ENCODE assay signal across 8 cellular contexts in the genomic region with DNA sequence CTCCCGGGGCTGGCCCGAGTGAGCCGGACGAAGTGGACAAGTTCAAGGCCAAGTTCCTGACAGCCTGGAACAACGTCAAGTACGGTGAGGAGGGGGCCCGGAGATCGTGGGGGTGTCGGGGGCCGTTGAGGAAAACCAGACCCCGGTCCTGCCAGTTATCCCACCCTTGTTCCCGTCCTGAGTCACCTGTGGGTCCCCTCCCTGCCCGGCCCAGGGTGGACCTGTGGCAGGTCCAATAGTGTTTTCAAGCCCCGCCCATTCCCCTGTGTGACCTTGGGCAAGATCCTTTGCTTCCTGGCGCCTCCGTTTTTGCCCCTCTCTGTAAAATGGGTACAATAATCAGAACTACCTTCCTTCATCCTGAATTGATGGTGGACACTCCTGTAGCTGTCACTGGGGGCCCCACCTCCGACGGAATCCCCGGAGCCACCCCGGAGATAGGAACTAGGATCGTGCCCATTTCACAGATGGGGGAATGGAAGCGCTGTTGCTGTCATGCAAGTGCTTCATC. TPM values are rescaled to one million over a fixed set of nuclear protein-coding genes. Genes with fewer than 3 reads are reported as not detected.
DNase-seq lines count a peak whose midpoint lies in the region; ATAC-seq and TF ChIP-seq lines count a peak whose summit lies in the region.

No MANE protein-coding gene starts in this region.

- H3K9me2 ChIP-seq in HCT116 (ENCODE audit: insufficient read depth), result no peaks in the 10 kb centered on the region

- H3K27ac Mint-ChIP-seq in CD4-positive, alpha-beta memory T cell, result peak overlapping the region; percentile 68 to 97 (median 91)
- peak overlapping the region; percentile 71 for H3K27ac Mint-ChIP-seq in osteocyte (ENCODE audit: unreplicated experiment)

- no TSS peak for BruUV-seq in HCT116 (replicated peaks; lab: Mats Ljungman, UMichigan)

- intact Hi-C loops in CD4-positive, alpha-beta memory T cell (cut with micrococcal nuclease), result no loop called here
- intact Hi-C loops in HCT116 (cut with micrococcal nuclease), result loop anchor here (2.0 to 5.0 kb wide), 2 partner anchors 25 to 37 kb away; a partner anchor contains a TSS

- H2AFZ ChIP-seq in HCT116 (ENCODE audit: low read depth, low read length, poor library complexity, severe bottlenecking) (no peak overlapping the region), fibroblast of lung (ENCODE audit: low read length) (peak overlapping the region; percentile 44)

- no peak for TF ChIP-seq RAD21 in HCT116 (IDR thresholded peaks at IDR 0.05; ENCODE audit: low read depth)

- TF ChIP-seq CTCF in HCT116 (IDR thresholded peaks at IDR 0.05 in 2 of 3, conservative IDR thresholded peaks at IDR 0.05 in 1 of 3; ENCODE audit: borderline replicate concordance in 1 of 3, insufficient read depth in 1 of 3, low read depth in 2 of 3, low read length in 2 of 3) (no peak), VCaP (conservative IDR thresholded peaks at IDR 0.05) (no peak), fibroblast of lung (conservative IDR thresholded peaks at IDR 0.05 in 1 of 2, IDR thresholded peaks at IDR 0.05 in 1 of 2; ENCODE audit: low read depth in 1 of 2, low read length in 2 of 2) (no peak), osteocyte (IDR thresholded peaks at IDR 0.05) (no peak)

- H3K9ac ChIP-seq in HCT116 (ENCODE audit: low read length), result peak overlapping the region; percentile 92
- H3K9ac ChIP-seq in fibroblast of lung (ENCODE audit: insufficient read depth, low read length), result peak overlapping the region; percentile 90

- peak overlapping the region; percentile 49 to 66 for H3K4me3 ChIP-seq in CD4-positive, alpha-beta memory T cell (ENCODE audit: low read length in 2 of 2)
- H3K4me3 ChIP-seq in HCT116 (replicated peaks in 1 of 2; ENCODE audit: low read depth in 1 of 2, low read length in 2 of 2), result peak overlapping the region; percentile 92 to 93
- peak overlapping the region; percentile 66 to 82 (median 76) for H3K4me3 ChIP-seq in fibroblast of lung (replicated peaks in 1 of 4; ENCODE audit: control extremely low read depth in 1 of 4, insufficient read depth in 1 of 4, low read depth in 3 of 4, low read length in 4 of 4)

- RAD21 ChIA-PET in HCT116 (lab: Charles Lee; ENCODE audit: low non-redundant PET in 1 of 2, low total read pairs in 2 of 2, uncharacterized antibody in 2 of 2, unreplicated experiment in 2 of 2), result no interaction called here

- DNase-seq in CD4-positive, alpha-beta memory T cell, result peak in 3 of 5 donors; percentile 3 to 53 (median 9)
- DNase-seq in HCT116 (ENCODE audit: low read depth, low spot score), result no peak
- DNase-seq in fibroblast of lung (ENCODE audit: low read depth in 2 of 2), result no peak
- DNase-seq in osteocyte (ENCODE audit: extremely low spot score, unreplicated experiment), result no peak
- no peak for DNase-seq in effector CD4-positive, alpha-beta T cell
- no peak for DNase-seq in inferior parietal cortex (ENCODE audit: extremely low spot score)

- H3K9me3 Mint-ChIP-seq in CD4-positive, alpha-beta memory T cell, result no peaks in the 10 kb centered on the region
- no peaks in the 10 kb centered on the region for H3K9me3 Mint-ChIP-seq in osteocyte (ENCODE audit: unreplicated experiment)

- H3K27ac ChIP-seq in CD4-positive, alpha-beta memory T cell (ENCODE audit: low read depth, low read length), result peak overlapping the region; percentile 86
- H3K27ac ChIP-seq in HCT116 (ENCODE audit: low read depth, low read length) (peak overlapping the region; percentile 91), VCaP (peak overlapping the region; percentile 80), fibroblast of lung (ENCODE audit: insufficient read depth, low read length) (peak overlapping the region; percentile 71)

- POLR2A ChIA-PET in CD4-positive, alpha-beta memory T cell (lab: Charles Lee; ENCODE audit: partially characterized antibody), result interaction anchor here (0.6 to 6.8 kb wide), 4 partner anchors 10 to 443 kb away, joined by 3 to 69 read pairs (median 15); a partner anchor contains a TSS
- POLR2A ChIA-PET in HCT116 (lab: Charles Lee), result no interaction called here

- H3K79me2 ChIP-seq in HCT116 (ENCODE audit: insufficient read depth, low read length) (peaks cover 24% of the 10 kb centered on the region), fibroblast of lung (ENCODE audit: control insufficient read depth, insufficient read depth, low read length) (peaks cover 11% of the 10 kb centered on the region)

- H3K4me3 Mint-ChIP-seq in CD4-positive, alpha-beta memory T cell, result peak overlapping the region; percentile 89 to 94 (median 91)
- peak overlapping the region; percentile 82 for H3K4me3 Mint-ChIP-seq in osteocyte (ENCODE audit: unreplicated experiment)

- CTCF ChIA-PET in CD4-positive, alpha-beta memory T cell (lab: Charles Lee; ENCODE audit: partially characterized antibody), result interaction anchor here (1.0 kb wide), 1 partner anchor 12 kb away, joined by 3 read pairs; no protein-coding TSS in a partner anchor
- CTCF ChIA-PET in HCT116 (lab: Charles Lee), result no interaction called here

- no peaks in the 10 kb centered on the region for H3K27me3 ChIP-seq in CD4-positive, alpha-beta memory T cell (ENCODE audit: insufficient read depth, low read length)
- H3K27me3 ChIP-seq in HCT116 (ENCODE audit: insufficient read depth, low read length) (no peaks in the 10 kb centered on the region), fibroblast of lung (ENCODE audit: control insufficient read depth, insufficient read depth, low read length) (no peaks in the 10 kb centered on the region)

- H3K4me2 ChIP-seq in HCT116 (ENCODE audit: low read length) (peak overlapping the region; percentile 97), fibroblast of lung (ENCODE audit: extremely low read depth, insufficient read depth, low read length) (peak overlapping the region; percentile 89)

- peaks cover 2 to 6% of the 10 kb centered on the region in 2 donors for H3K27me3 Mint-ChIP-seq in CD4-positive, alpha-beta memory T cell
- no peaks in the 10 kb centered on the region for H3K27me3 Mint-ChIP-seq in osteocyte (ENCODE audit: unreplicated experiment)

- H3K4me1 ChIP-seq in CD4-positive, alpha-beta memory T cell (ENCODE audit: insufficient read depth, low read length), result peaks cover 18% of the 10 kb centered on the region
- H3K4me1 ChIP-seq in HCT116 (ENCODE audit: control insufficient read depth in 1 of 2, insufficient read depth in 2 of 2, low read length in 2 of 2), result peaks cover 10 to 24% of the 10 kb centered on the region in 2 experiments; a peak in 3 of 4 replicates
- H3K4me1 ChIP-seq in fibroblast of lung (ENCODE audit: control insufficient read depth, extremely low read depth, insufficient read depth, low read length), result no peaks in the 10 kb centered on the region

- H4K20me1 ChIP-seq in HCT116 (ENCODE audit: insufficient read depth) (no peaks in the 10 kb centered on the region), fibroblast of lung (ENCODE audit: control insufficient read depth, extremely low read depth, insufficient read depth, low read length) (no peaks in the 10 kb centered on the region)

- peak; percentile 44 for ATAC-seq in HCT116
- ATAC-seq in GM19023 (IDR thresholded peaks at IDR 0.05; ENCODE audit: unreplicated experiment), result no peak

- no peaks in the 10 kb centered on the region for H3K9me3 ChIP-seq in CD4-positive, alpha-beta memory T cell (ENCODE audit: control insufficient read depth in 1 of 2, low read length in 2 of 2)
- H3K9me3 ChIP-seq in HCT116 (ENCODE audit: control insufficient read depth in 1 of 2, insufficient read depth in 1 of 2, low read depth in 1 of 2, low read length in 2 of 2) (no peaks in the 10 kb centered on the region), fibroblast of lung (ENCODE audit: control insufficient read depth, insufficient read depth, low read depth, low read length) (no peaks in the 10 kb centered on the region)

- peaks cover 19% of the 10 kb centered on the region for H3K36me3 ChIP-seq in CD4-positive, alpha-beta memory T cell (ENCODE audit: insufficient read depth, low read length)
- peaks cover 3% of the 10 kb centered on the region in 2 experiments; a peak in 1 of 4 replicates for H3K36me3 ChIP-seq in HCT116 (ENCODE audit: control insufficient read depth in 1 of 2, insufficient read depth in 2 of 2, low read length in 2 of 2)
- peaks cover 3% of the 10 kb centered on the region for H3K36me3 ChIP-seq in fibroblast of lung (ENCODE audit: control insufficient read depth, insufficient read depth, low read length)

- no peak for TF ChIP-seq POLR2A in HCT116 (IDR thresholded peaks at IDR 0.05; ENCODE audit: borderline replicate concordance, extremely low read depth, insufficient read depth, insufficient read length)

- H3K36me3 Mint-ChIP-seq in CD4-positive, alpha-beta memory T cell, result peaks cover 3 to 22% of the 10 kb centered on the region in 2 donors
- peaks cover 2% of the 10 kb centered on the region for H3K36me3 Mint-ChIP-seq in osteocyte (ENCODE audit: unreplicated experiment)

- H3K4me1 Mint-ChIP-seq in CD4-positive, alpha-beta memory T cell, result peaks cover 9 to 20% (median 14%) of the 10 kb centered on the region in 4 donors
- H3K4me1 Mint-ChIP-seq in osteocyte (ENCODE audit: unreplicated experiment), result peaks cover 12% of the 10 kb centered on the region

RNA-seq across cellular contexts. Expression of a gene that starts 0.6 kb away (rescaled TPM):
- 10 to 100 TPM; 51.5 to 58.6 TPM for total RNA-seq in CD4-positive, alpha-beta memory T cell
- polyA plus RNA-seq in CD4-positive, alpha-beta memory T cell, result 10 to 100 TPM in 1 of 2 donors, 1 to 10 TPM in 1; 9.3 to 22.1 TPM
- total RNA-seq in HCT116 (2021; ENCODE audit: unreplicated experiment), result 45.4 TPM
- polyA plus RNA-seq in HCT116 (2012), result 48.3 and 56.9 TPM in 2 replicates
- 13.4 and 14.9 TPM in 2 replicates for total RNA-seq in fibroblast of lung
- polyA plus RNA-seq in fibroblast of lung, result 7.2 and 12.8 TPM in 2 replicates
- polyA plus RNA-seq in fibroblast of lung (2012), result 12.5 and 19.3 TPM in 2 replicates
- 22.8 and 39.0 TPM in 2 replicates for polyA minus RNA-seq in fibroblast of lung (ENCODE audit: low replicate concordance)
- 28.7 and 30.9 TPM in 2 replicates for total RNA-seq in osteocyte

RNA-seq across cellular contexts. Expression of a gene that starts 21.5 kb away (rescaled TPM):
- total RNA-seq in CD4-positive, alpha-beta memory T cell, result 10 to 100 TPM; 72.7 to 73.0 TPM
- 10 to 100 TPM in 1 of 2 donors, 1 to 10 TPM in 1; 3.2 to 36.3 TPM for polyA plus RNA-seq in CD4-positive, alpha-beta memory T cell
- total RNA-seq in HCT116 (2021; ENCODE audit: unreplicated experiment) (44.0 TPM), fibroblast of lung (8.6 and 10.0 TPM in 2 replicates), osteocyte (29.0 and 29.3 TPM in 2 replicates)
- polyA plus RNA-seq in HCT116 (2012), result 27.5 and 32.5 TPM in 2 replicates
- polyA plus RNA-seq in fibroblast of lung, result 9.4 and 12.6 TPM in 2 replicates
- polyA plus RNA-seq in fibroblast of lung (2012), result 11.8 and 15.9 TPM in 2 replicates
- 7.6 and 17.5 TPM in 2 replicates for polyA minus RNA-seq in fibroblast of lung (ENCODE audit: low replicate concordance)

RNA-seq across cellular contexts. Expression of a gene that starts 24.5 kb away (rescaled TPM):
- 10 to 100 TPM; 25.6 to 29.2 TPM for total RNA-seq in CD4-positive, alpha-beta memory T cell
- 100 to 1,000 TPM; 130 to 159 TPM for polyA plus RNA-seq in CD4-positive, alpha-beta memory T cell
- total RNA-seq in HCT116 (2021; ENCODE audit: unreplicated experiment) (13.8 TPM), fibroblast of lung (3.9 and 10.7 TPM in 2 replicates), osteocyte (9.4 and 13.0 TPM in 2 replicates)
- polyA plus RNA-seq in HCT116 (2012), result 33.3 and 33.5 TPM in 2 replicates
- 9.7 and 15.7 TPM in 2 replicates for polyA plus RNA-seq in fibroblast of lung
- polyA plus RNA-seq in fibroblast of lung (2012), result 8.5 and 17.1 TPM in 2 replicates
- 4.0 and 17.0 TPM in 2 replicates for polyA minus RNA-seq in fibroblast of lung (ENCODE audit: low replicate concordance)

RNA-seq across cellular contexts. Expression of a gene that starts 27.1 kb away (rescaled TPM):
- total RNA-seq in CD4-positive, alpha-beta memory T cell, result 1 to 10 TPM; 1.6 to 1.9 TPM
- 1 to 10 TPM; 1.3 to 3.1 TPM for polyA plus RNA-seq in CD4-positive, alpha-beta memory T cell
- total RNA-seq in HCT116 (2021; ENCODE audit: unreplicated experiment) (4.4 TPM), fibroblast of lung (under 0.01 TPM in 1 of 2 replicates, not detected in the other), osteocyte (0.83 and 1.8 TPM in 2 replicates)
- 2.4 and 2.7 TPM in 2 replicates for polyA plus RNA-seq in HCT116 (2012)
- polyA plus RNA-seq in fibroblast of lung, result 0.02 and 0.19 TPM in 2 replicates
- polyA plus RNA-seq in fibroblast of lung (2012), result 0.15 TPM in 1 of 2 replicates, not detected in the other
- not detected in 2 replicates for polyA minus RNA-seq in fibroblast of lung (ENCODE audit: low replicate concordance)

RNA-seq across cellular contexts. Expression of a gene that starts 41.1 kb away (rescaled TPM):
- 10 to 100 TPM; 49.2 to 60.1 TPM for total RNA-seq in CD4-positive, alpha-beta memory T cell
- polyA plus RNA-seq in CD4-positive, alpha-beta memory T cell, result 10 to 100 TPM; 35.7 to 55.0 TPM
- total RNA-seq in HCT116 (2021; ENCODE audit: unreplicated experiment), result 75.2 TPM
- polyA plus RNA-seq in HCT116 (2012), result 64.7 and 101 TPM in 2 replicates
- 81.7 and 103 TPM in 2 replicates for total RNA-seq in fibroblast of lung
- polyA plus RNA-seq in fibroblast of lung, result 36.1 and 51.3 TPM in 2 replicates
- polyA plus RNA-seq in fibroblast of lung (2012), result 53.7 and 78.4 TPM in 2 replicates
- polyA minus RNA-seq in fibroblast of lung (ENCODE audit: low replicate concordance), result 237 and 316 TPM in 2 replicates
- 80.1 and 80.9 TPM in 2 replicates for total RNA-seq in osteocyte

Comparison
In these comparisons a context has a peak if more than half of its experiments do, and no peak if none do; other contexts are left out.
1. DNase-seq: peak in CD4-positive, alpha-beta memory T cell (3 of 5); none in HCT116 (single experiment), fibroblast of lung (0 of 2), osteocyte (single experiment), effector CD4-positive, alpha-beta T cell (single experiment) and inferior parietal cortex (single experiment).
2. Peak in every context shown above with its lines, with median percentiles within 50 percentile points of each other: H3K27ac ChIP-seq and H3K4me3 ChIP-seq.